ENCODE assay signal across 8 cellular contexts in the genomic region with DNA sequence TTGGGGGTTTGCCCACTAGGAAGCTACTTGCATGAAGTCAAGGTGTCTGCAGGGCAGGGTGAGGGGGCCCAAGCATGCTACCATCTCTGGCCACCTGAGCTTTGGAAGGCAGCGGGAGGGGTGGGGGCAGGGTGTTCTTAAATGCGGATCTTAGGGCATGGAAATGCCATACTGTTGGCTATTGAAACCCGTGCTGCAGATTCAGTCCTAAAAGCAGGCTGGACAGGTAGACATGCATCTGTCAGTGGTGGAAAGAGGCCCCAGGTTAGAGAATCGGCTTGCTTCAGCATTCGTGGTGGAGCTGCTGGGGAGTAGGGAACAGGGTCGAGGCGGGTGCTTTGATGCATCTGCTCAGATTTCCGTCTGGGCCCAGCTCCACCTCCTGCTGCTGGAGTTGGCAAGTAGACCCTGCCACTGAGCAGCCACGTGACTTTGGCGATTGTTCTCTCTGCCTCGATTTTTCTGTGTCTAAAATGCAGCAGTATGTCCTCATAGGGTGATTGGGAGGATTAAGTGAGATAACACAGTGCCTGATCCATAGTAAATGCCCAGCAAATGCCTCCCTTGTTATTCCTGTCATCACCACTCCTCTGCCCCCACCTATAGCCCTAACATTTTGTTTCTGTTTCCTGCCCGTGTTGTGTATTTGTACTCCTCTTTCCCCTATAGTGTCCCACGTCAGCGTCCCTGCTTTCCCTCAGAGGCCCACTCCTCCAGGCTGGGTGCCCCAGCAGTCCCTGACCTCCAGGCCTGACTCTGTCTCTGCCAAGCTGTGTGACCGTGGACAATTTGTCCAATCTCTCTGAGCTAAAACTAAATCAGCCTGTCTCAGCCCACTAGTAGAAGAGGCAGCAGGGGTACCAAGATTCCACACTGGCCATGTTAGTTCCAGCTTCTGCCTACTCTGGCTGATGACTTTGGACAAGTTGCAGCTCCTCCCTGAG. TPM values are rescaled to one million over a fixed set of nuclear protein-coding genes. Genes with fewer than 3 reads are reported as not detected.
DNase-seq lines count a peak whose midpoint lies in the region; ATAC-seq and TF ChIP-seq lines count a peak whose summit lies in the region.

No MANE protein-coding gene starts in this region.

- in situ Hi-C loops in astrocyte of the cerebellum (cut with HindIII; ENCODE audit: low sequenced_read_pairs): no loop called here

- H3K4me2 ChIP-seq in smooth muscle cell: peak overlapping the region; percentile 69

- H3K9ac ChIP-seq in smooth muscle cell (ENCODE audit: low read depth): no peak overlapping the region

- H3K36me3 ChIP-seq in KOPT-K1 (ENCODE audit: insufficient read depth, low read length) (peaks cover 30% of the 10 kb centered on the region; the same call in 1 of the 2 replicates), smooth muscle cell (ENCODE audit: low read depth) (no peaks in the 10 kb centered on the region)

- TF ChIP-seq CTCF in astrocyte of the cerebellum (IDR thresholded peaks at IDR 0.05; ENCODE audit: low read depth, low read length, missing control alignments) (no peak), smooth muscle cell (IDR thresholded peaks at IDR 0.05; ENCODE audit: borderline replicate concordance, insufficient read depth, poor library complexity, severe bottlenecking) (no peak)

- no peaks in the 10 kb centered on the region for H3F3A ChIP-seq in smooth muscle cell (ENCODE audit: low read depth)

- H3K27ac ChIP-seq in KOPT-K1 (ENCODE audit: low read depth, low read length, poor library complexity, severe bottlenecking) (peak overlapping the region; percentile 39), right cardiac atrium (ENCODE audit: low read length) (peak overlapping the region; percentile 49), smooth muscle cell (ENCODE audit: low read depth) (peak overlapping the region; percentile 83)

- no peak overlapping the region for H2AFZ ChIP-seq in smooth muscle cell (ENCODE audit: low read depth)

- H3K4me1 ChIP-seq in right cardiac atrium (ENCODE audit: control insufficient read depth, insufficient read depth, low read length): peaks cover 26% of the 10 kb centered on the region
- H3K4me1 ChIP-seq in smooth muscle cell (ENCODE audit: low read depth): peaks cover 41% of the 10 kb centered on the region

- intact Hi-C loops in right cardiac atrium (cut with DNase I): no loop called here

- 30% methylated on average over 15 of the region's 15 CpGs for WGBS in right cardiac atrium
- WGBS in smooth muscle cell (ENCODE audit: low lambda C conversion rate): 67% methylated on average over 15 of the region's 15 CpGs

- H3K4me3 ChIP-seq in astrocyte of the cerebellum (ENCODE audit: low read depth, low read length): peak overlapping the region; percentile 17
- H3K4me3 ChIP-seq in right cardiac atrium (ENCODE audit: low read length): no peak overlapping the region
- H3K4me3 ChIP-seq in smooth muscle cell: no peak overlapping the region

- DNase-seq in astrocyte of the cerebellum (ENCODE audit: low read depth) (peak; percentile 49), right cardiac atrium (peak; percentile 53 to 80 (median 76)), smooth muscle cell (lab: John Stamatoyannopoulos, UW; ENCODE audit: unreplicated experiment) (no peak), GOT3 (lab: John Stamatoyannopoulos, UW) (no peak)
- DNase-seq in NK-92 treated with Interleukin-12 subunit alpha and Interleukin-12 subunit beta, amount 100 ng/mL, for 24 hours (lab: John Stamatoyannopoulos, UW): no peak

- peaks cover 93% of the 10 kb centered on the region for H3K79me2 ChIP-seq in smooth muscle cell (ENCODE audit: low read depth)

- H3K27me3 ChIP-seq in right cardiac atrium (ENCODE audit: control insufficient read depth, insufficient read depth) (no peaks in the 10 kb centered on the region), smooth muscle cell (ENCODE audit: low read depth) (no peaks in the 10 kb centered on the region)

- peaks cover 98% of the 10 kb centered on the region for H4K20me1 ChIP-seq in smooth muscle cell (ENCODE audit: low read depth)

- H3K9me3 ChIP-seq in KOPT-K1 (ENCODE audit: insufficient read depth, low read length, poor library complexity, severe bottlenecking): no peaks in the 10 kb centered on the region
- H3K9me3 ChIP-seq in right cardiac atrium (ENCODE audit: control insufficient read depth, low read length): no peaks in the 10 kb centered on the region
- no peaks in the 10 kb centered on the region for H3K9me3 ChIP-seq in smooth muscle cell (replicated peaks; ENCODE audit: low read depth)

- peak; percentile 32 to 49 for ATAC-seq in right cardiac atrium
- no peak for ATAC-seq in HG02588 (IDR thresholded peaks at IDR 0.05; ENCODE audit: unreplicated experiment)
- no peak for ATAC-seq in GM21447 (IDR thresholded peaks at IDR 0.05; ENCODE audit: unreplicated experiment)

RNA-seq across cellular contexts. Expression of a gene that starts 5.8 kb away (rescaled TPM):
- 10 to 100 TPM; 16.5 to 24.9 (median 18.9) TPM for total RNA-seq in right cardiac atrium
- 23.4 TPM for polyA plus RNA-seq in right cardiac atrium
- total RNA-seq in smooth muscle cell: 11.7 and 19.2 TPM in 2 replicates
- polyA plus RNA-seq in smooth muscle cell: 8.2 and 8.7 TPM in 2 replicates

RNA-seq across cellular contexts. Expression of a gene that starts 19.7 kb away (rescaled TPM):
- total RNA-seq in right cardiac atrium (10 to 100 TPM; 10.9 to 15.0 (median 12.8) TPM), smooth muscle cell (29.4 and 50.6 TPM in 2 replicates)
- polyA plus RNA-seq in right cardiac atrium (27.9 TPM), smooth muscle cell (66.5 and 67.0 TPM in 2 replicates)

RNA-seq across cellular contexts. Expression of a gene that starts 22.5 kb away (rescaled TPM):
- under 1 TPM in 3 of 4 donors, not detected in 1; 0.25 to 0.35 (median 0.29) TPM for total RNA-seq in right cardiac atrium
- 0.25 TPM for polyA plus RNA-seq in right cardiac atrium
- total RNA-seq in smooth muscle cell: 1.1 TPM in 1 of 2 replicates, not detected in the other
- polyA plus RNA-seq in smooth muscle cell: 0.21 and 1.7 TPM in 2 replicates

RNA-seq across cellular contexts. Expression of a gene that starts 59.9 kb away (rescaled TPM):
- total RNA-seq in right cardiac atrium (10 to 100 TPM; 34.3 to 36.7 (median 36.1) TPM), smooth muscle cell (34.6 and 54.0 TPM in 2 replicates)
- polyA plus RNA-seq in right cardiac atrium (36.8 TPM), smooth muscle cell (24.3 and 34.3 TPM in 2 replicates)

Comparison
In these comparisons a context has a peak if more than half of its experiments do, and no peak if none do; other contexts are left out.
1. DNase-seq: peak in astrocyte of the cerebellum (single experiment) and right cardiac atrium (3 of 3); none in smooth muscle cell (single experiment), GOT3 (single experiment) and NK-92 treated with Interleukin-12 subunit alpha and Interleukin-12 subunit beta, amount 100 ng/mL, for 24 hours (single experiment).
2. ATAC-seq: peak in right cardiac atrium (2 of 2); none in HG02588 (single experiment) and GM21447 (single experiment).
3. Peak in every context shown above with its lines, with median percentiles within 50 percentile points of each other: H3K27ac ChIP-seq.